13 cellular contexts compared by ENCODE assay signal in the genomic region with DNA sequence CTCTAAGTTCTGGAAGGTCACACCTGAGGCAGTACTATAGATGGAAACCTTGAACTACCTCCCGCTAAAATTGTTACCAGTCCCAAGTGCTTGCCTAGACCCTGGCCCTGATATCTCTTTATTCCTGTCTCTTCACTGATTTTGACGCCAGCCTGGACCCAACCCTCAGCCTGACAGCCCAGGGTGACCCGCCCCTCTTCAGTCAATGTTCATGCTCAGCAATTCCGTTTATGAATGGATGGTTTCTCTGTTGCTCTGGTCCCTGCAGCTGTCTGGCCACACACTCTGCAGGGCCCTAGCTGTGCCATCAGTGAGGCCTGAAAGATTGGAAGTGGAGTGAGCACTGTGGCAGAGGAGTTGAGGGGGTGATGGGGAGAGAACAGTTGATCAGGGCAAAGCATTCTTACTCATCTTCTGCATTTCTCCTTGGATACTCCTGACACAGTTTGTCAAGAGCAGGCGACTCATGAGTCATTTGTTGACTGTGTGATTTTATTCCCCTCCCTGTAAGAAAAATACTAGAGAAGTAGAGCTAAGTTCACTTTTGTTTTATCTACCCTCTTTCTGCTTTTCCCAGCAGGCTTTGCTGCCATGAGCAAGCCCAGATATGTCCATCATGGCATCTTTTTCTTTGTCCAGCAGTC. TPM values are rescaled to one million over a fixed set of nuclear protein-coding genes. Genes with fewer than 3 reads are reported as not detected.
DNase-seq lines count a peak whose midpoint lies in the region; FAIRE-seq and TF ChIP-seq lines count a peak whose summit lies in the region.
"Had no signal": no experiment of that assay in that cellular context is flagged by ENCODE, and none has a peak within 500 bp of the region (broad histone marks: within the 10 kb centered on the region; RNA-seq: fewer than 3 reads in every experiment).

No MANE protein-coding gene starts in this region.

- no peak overlapping the region for H2BK5ac ChIP-seq in mesenchymal stem cell (ENCODE audit: low read depth, low read length, poor library complexity, severe bottlenecking)

- no peaks in the 10 kb centered on the region for H3K9me3 ChIP-seq in colonic mucosa
- H3K9me3 ChIP-seq in mesenchymal stem cell (ENCODE audit: control insufficient read depth, low read length) = peaks cover 11% of the 10 kb centered on the region

- POLR2A ChIA-PET in AG04449 (lab: Yijun Ruan, JAX) = no interaction called here

- no peaks in the 10 kb centered on the region for H3K36me3 ChIP-seq in colonic mucosa
- no peaks in the 10 kb centered on the region for H3K36me3 ChIP-seq in mesenchymal stem cell (ENCODE audit: control insufficient read depth in 1 of 2, insufficient read depth in 2 of 2, low read depth in 1 of 2, low read length in 2 of 2)
- H3K36me3 ChIP-seq: BLaER1 treated with 17β-estradiol and CSF1 and Interleukin-3, amounts not matched to agents 10 nM and 100 nM had no signal

- H3K79me1 ChIP-seq in mesenchymal stem cell (replicated peaks; ENCODE audit: low read length, poor library complexity, severe bottlenecking) = no peaks in the 10 kb centered on the region

- CTCF ChIA-PET in AG04449 (lab: Yijun Ruan, JAX) = interaction anchor here (1.2 to 1.3 kb wide), 2 partner anchors 11 to 120 kb away, joined by 3 read pairs; no protein-coding TSS in a partner anchor

- no peaks in the 10 kb centered on the region for H3K27me3 ChIP-seq in colonic mucosa
- no peaks in the 10 kb centered on the region for H3K27me3 ChIP-seq in mesenchymal stem cell (ENCODE audit: control insufficient read depth in 1 of 2, insufficient read depth in 1 of 2, low read length in 2 of 2)
- H3K27me3 ChIP-seq: BLaER1 treated with 17β-estradiol and CSF1 and Interleukin-3, amounts not matched to agents 10 nM and 100 nM had no signal

- H3K4me1 ChIP-seq in colonic mucosa (no peaks in the 10 kb centered on the region), mesenchymal stem cell (ENCODE audit: control insufficient read depth, insufficient read depth, low read depth, low read length) (peaks cover 2% of the 10 kb centered on the region)

- H3K14ac ChIP-seq in mesenchymal stem cell (ENCODE audit: low read length in 2 of 2) = peak overlapping the region in 1 of 2 experiments; percentile 83

- H3K18ac ChIP-seq in mesenchymal stem cell (ENCODE audit: low read depth in 1 of 2, low read length in 2 of 2) = peak overlapping the region; percentile 45 to 85

- WGBS in mesenchymal stem cell = 68% methylated on average over 5 of the region's 5 CpGs

- no peak overlapping the region for H3K4me3 ChIP-seq in AG04449 (ENCODE audit: low read depth, low read length)
- H3K4me3 ChIP-seq in colonic mucosa = no peak overlapping the region
- no peak overlapping the region for H3K4me3 ChIP-seq in mesenchymal stem cell (ENCODE audit: insufficient read depth in 1 of 2, low read depth in 1 of 2, low read length in 2 of 2)
- H3K4me3 ChIP-seq: BLaER1 treated with 17β-estradiol and CSF1 and Interleukin-3, amounts not matched to agents 10 nM and 100 nM had no signal

- no peak overlapping the region for H3K23ac ChIP-seq in mesenchymal stem cell (ENCODE audit: low read length in 2 of 2)

- H4K8ac ChIP-seq in mesenchymal stem cell (ENCODE audit: low read length) = no peak overlapping the region

- peak overlapping the region; percentile 43 for H4K91ac ChIP-seq in mesenchymal stem cell (ENCODE audit: low read length)

- TF ChIP-seq CTCF in AG04449 (IDR thresholded peaks at IDR 0.05; ENCODE audit: insufficient read depth, low read length, missing control alignments) (no peak), colonic mucosa (IDR thresholded peaks at IDR 0.05) (no peak), D721Med (IDR thresholded peaks at IDR 0.05; ENCODE audit: insufficient read depth, missing control alignments) (no peak)

- peaks cover 9% of the 10 kb centered on the region for H3K9me3 Mint-ChIP-seq in activated T-helper 1 cell treated with anti-CD3 and anti-CD28 coated beads, Interleukin-12 subunit alpha, Interleukin-12 subunit beta, Interleukin-2, Interleukin-4 antibody, amounts not matched to agents 30 ng/mL and 10 ng/mL and 1 ng/mL, durations not matched to agents 14 hours and 24 hours and 36 hours

- no peak for FAIRE-seq in D721Med (lab: Jason Lieb, UNC)

- no peak overlapping the region for H2AFZ ChIP-seq in mesenchymal stem cell (ENCODE audit: low read depth, low read length)

- H3K9ac ChIP-seq in colonic mucosa (ENCODE audit: low read depth in 2 of 2, low read length in 2 of 2) = no peak overlapping the region
- peak overlapping the region; percentile 57 for H3K9ac ChIP-seq in mesenchymal stem cell (ENCODE audit: low read length)
- H3K9ac ChIP-seq: BLaER1 treated with 17β-estradiol and CSF1 and Interleukin-3, amounts not matched to agents 10 nM and 100 nM had no signal

- no peaks in the 10 kb centered on the region for H3K36me3 Mint-ChIP-seq in activated T-helper 1 cell treated with anti-CD3 and anti-CD28 coated beads, Interleukin-12 subunit alpha, Interleukin-12 subunit beta, Interleukin-2, Interleukin-4 antibody, amounts not matched to agents 30 ng/mL and 10 ng/mL and 1 ng/mL, durations not matched to agents 14 hours and 24 hours and 36 hours (ENCODE audit: low read depth)

- no peaks in the 10 kb centered on the region for H3K4me1 Mint-ChIP-seq in activated T-helper 1 cell treated with anti-CD3 and anti-CD28 coated beads, Interleukin-12 subunit alpha, Interleukin-12 subunit beta, Interleukin-2, Interleukin-4 antibody, amounts not matched to agents 30 ng/mL and 10 ng/mL and 1 ng/mL, durations not matched to agents 14 hours and 24 hours and 36 hours (ENCODE audit: low read depth)
- H3K4me1 Mint-ChIP-seq: activated naive CD8-positive, alpha-beta T cell treated with anti-CD3 and anti-CD28 coated beads, Interleukin-2, amount 10 ng/mL, durations not matched to agents 7 days and 5 days had no signal

- intact Hi-C loops in colonic mucosa (cut with DNase I) = no loop called here
- intact Hi-C loops in activated T-helper 1 cell treated with anti-CD3 and anti-CD28 coated beads, Interleukin-12 subunit alpha, Interleukin-12 subunit beta, Interleukin-2, Interleukin-4 antibody, amounts not matched to agents 30 ng/mL and 10 ng/mL and 1 ng/mL, durations not matched to agents 14 hours and 24 hours and 36 hours (cut with micrococcal nuclease) = no loop called here

- no peak overlapping the region for H2AK5ac ChIP-seq in mesenchymal stem cell (ENCODE audit: low read length, severe bottlenecking)

- no peak overlapping the region for H3K4ac ChIP-seq in mesenchymal stem cell (ENCODE audit: low read depth in 1 of 2, low read length in 2 of 2)

- H3K4me3 Mint-ChIP-seq in activated T-helper 1 cell treated with anti-CD3 and anti-CD28 coated beads, Interleukin-12 subunit alpha, Interleukin-12 subunit beta, Interleukin-2, Interleukin-4 antibody, amounts not matched to agents 30 ng/mL and 10 ng/mL and 1 ng/mL, durations not matched to agents 14 hours and 24 hours and 36 hours = no peak overlapping the region
- H3K4me3 Mint-ChIP-seq: activated naive CD8-positive, alpha-beta T cell treated with anti-CD3 and anti-CD28 coated beads, Interleukin-2, amount 10 ng/mL, durations not matched to agents 7 days and 5 days had no signal

- DNase-seq in AG04449 (ENCODE audit: low read depth, low spot score) (peak; percentile 16), LHCN-M2 (ENCODE audit: low read depth) (peak; percentile 73), colonic mucosa (no peak), mesenchymal stem cell (peak; percentile 84), iPS-NIHi11 (ENCODE audit: low spot score) (no peak), D721Med (ENCODE audit: insufficient read length, low spot score) (no peak), NCI-H146 (lab: John Stamatoyannopoulos, UW) (no peak)
- no peak for DNase-seq in activated T-helper 1 cell treated with anti-CD3 and anti-CD28 coated beads, Interleukin-12 subunit alpha, Interleukin-12 subunit beta, Interleukin-2, Interleukin-4 antibody, amounts not matched to agents 30 ng/mL and 10 ng/mL and 1 ng/mL, durations not matched to agents 14 hours and 24 hours and 36 hours (ENCODE audit: low spot score)
- DNase-seq: activated naive CD8-positive, alpha-beta T cell treated with anti-CD3 and anti-CD28 coated beads, Interleukin-2, amount 10 ng/mL, durations not matched to agents 7 days and 5 days; left ventricle myocardium superior; NCI-H1092 had no signal

- H2BK12ac ChIP-seq in mesenchymal stem cell (ENCODE audit: low read length in 2 of 2) = peak overlapping the region; percentile 29 to 38

- no peak overlapping the region for H3K4me2 ChIP-seq in mesenchymal stem cell (ENCODE audit: low read length, poor library complexity, severe bottlenecking)

- H2BK15ac ChIP-seq in mesenchymal stem cell (ENCODE audit: low read depth, poor library complexity, severe bottlenecking) = no peak overlapping the region

- H3K27ac Mint-ChIP-seq in activated T-helper 1 cell treated with anti-CD3 and anti-CD28 coated beads, Interleukin-12 subunit alpha, Interleukin-12 subunit beta, Interleukin-2, Interleukin-4 antibody, amounts not matched to agents 30 ng/mL and 10 ng/mL and 1 ng/mL, durations not matched to agents 14 hours and 24 hours and 36 hours = no peak overlapping the region
- H3K27ac Mint-ChIP-seq: activated naive CD8-positive, alpha-beta T cell treated with anti-CD3 and anti-CD28 coated beads, Interleukin-2, amount 10 ng/mL, durations not matched to agents 7 days and 5 days; progenitor cell of endocrine pancreas had no signal

- no peaks in the 10 kb centered on the region for H3K27me3 Mint-ChIP-seq in activated T-helper 1 cell treated with anti-CD3 and anti-CD28 coated beads, Interleukin-12 subunit alpha, Interleukin-12 subunit beta, Interleukin-2, Interleukin-4 antibody, amounts not matched to agents 30 ng/mL and 10 ng/mL and 1 ng/mL, durations not matched to agents 14 hours and 24 hours and 36 hours (ENCODE audit: insufficient read depth)
- H3K27me3 Mint-ChIP-seq: activated naive CD8-positive, alpha-beta T cell treated with anti-CD3 and anti-CD28 coated beads, Interleukin-2, amount 10 ng/mL, durations not matched to agents 7 days and 5 days; progenitor cell of endocrine pancreas had no signal

- H3K27ac ChIP-seq in colonic mucosa (peak overlapping the region; percentile 1), mesenchymal stem cell (ENCODE audit: low read length, poor library complexity, severe bottlenecking) (no peak overlapping the region)
- H3K27ac ChIP-seq: BLaER1 treated with 17β-estradiol and CSF1 and Interleukin-3, amounts not matched to agents 10 nM and 100 nM had no signal

- H2BK120ac ChIP-seq in mesenchymal stem cell (ENCODE audit: low read depth, low read length) = no peak overlapping the region

RNA-seq across cellular contexts. Expression of gene NPAS2, which starts 46.0 kb away (rescaled TPM):
- total RNA-seq in LHCN-M2 (2014; rRNA removed) (12.4 and 13.0 TPM in 2 replicates), colonic mucosa (10 to 100 TPM; 33.9 to 38.3 TPM)
- polyA plus RNA-seq in LHCN-M2 (2012) = 16.5 TPM
- 21.4 TPM for polyA plus RNA-seq in mesenchymal stem cell (2013, experiment 1 of 2)
- polyA plus RNA-seq in mesenchymal stem cell (2013, experiment 2 of 2) = 22.4 TPM
- total RNA-seq in activated T-helper 1 cell treated with anti-CD3 and anti-CD28 coated beads, Interleukin-12 subunit alpha, Interleukin-12 subunit beta, Interleukin-2, Interleukin-4 antibody, amounts not matched to agents 30 ng/mL and 10 ng/mL and 1 ng/mL, durations not matched to agents 14 hours and 24 hours and 36 hours = 6.5 and 7.5 TPM in 2 replicates

Comparison
In these comparisons a context has a peak if more than half of its experiments do, and no peak if none do; other contexts are left out.
1. DNase-seq: peak in AG04449 (single experiment), LHCN-M2 (single experiment) and mesenchymal stem cell (single experiment); none in colonic mucosa (single experiment), iPS-NIHi11 (single experiment), D721Med (single experiment), activated T-helper 1 cell treated with anti-CD3 and anti-CD28 coated beads, Interleukin-12 subunit alpha, Interleukin-12 subunit beta, Interleukin-2, Interleukin-4 antibody, amounts not matched to agents 30 ng/mL and 10 ng/mL and 1 ng/mL, durations not matched to agents 14 hours and 24 hours and 36 hours (single experiment) and NCI-H146 (single experiment).